ENCODE assay signal across 20 cellular contexts in genomic region chr2:6648656-6649247, GRCh38.
"Had no signal": no experiment of that assay in that cellular context is flagged by ENCODE, and none has a peak within 500 bp of the region (broad histone marks: within the 10 kb centered on the region; RNA-seq: fewer than 3 reads in every experiment).

No MANE protein-coding gene starts in this region.

- H3K4me3 ChIP-seq: coronary artery, tibial artery had no signal

- ATAC-seq: activated T-cell treated with anti-CD3 and anti-CD28 coated beads, Interleukin-2, amount 50 U/mL, for 4 hours; left ventricle myocardium superior had no signal

- DNase-seq: activated CD4-positive, alpha-beta T cell treated with anti-CD3 and anti-CD28 coated beads, Interleukin-2, amount 50 U/mL, for 48 hours; activated CD8-positive, alpha-beta memory T cell treated with anti-CD3 and anti-CD28 coated beads, Interleukin-2, amount 50 U/mL, for 48 hours; activated naive CD4-positive, alpha-beta T cell; activated naive CD8-positive, alpha-beta T cell treated with anti-CD3 and anti-CD28 coated beads for 36 hours; activated T-cell treated with anti-CD3 and anti-CD28 coated beads, Interleukin-2, amount 50 U/mL, for 4 hours; cerebellar nuclear complex; endodermal cell; kidney glomerular epithelial cell; left ventricle myocardium superior; mesenchymal stem cell; naive B cell; stimulated activated CD4-positive, alpha-beta T cell treated with anti-CD3 and anti-CD28 coated beads, Interleukin-12 subunit alpha, Interleukin-12 subunit beta, amount 100 ng/mL, for 4 hours; stimulated activated CD4-positive, alpha-beta T cell treated with anti-CD3 and anti-CD28 coated beads, Interleukin-4, amount 100 ng/mL, for 4 hours; T-helper 1 cell; T-helper 9 cell; tibial artery had no signal

- H3K27ac ChIP-seq: coronary artery, epithelial cell of prostate, tibial artery had no signal

- H3K9me3 ChIP-seq: tibial artery had no signal

- FAIRE-seq: astrocyte, bronchial epithelial cell had no signal

- H3K27me3 ChIP-seq: tibial artery had no signal

- H3K36me3 ChIP-seq: tibial artery had no signal

- H3K4me1 ChIP-seq: tibial artery had no signal
